9 cellular contexts compared by ENCODE assay signal in the genomic region with DNA sequence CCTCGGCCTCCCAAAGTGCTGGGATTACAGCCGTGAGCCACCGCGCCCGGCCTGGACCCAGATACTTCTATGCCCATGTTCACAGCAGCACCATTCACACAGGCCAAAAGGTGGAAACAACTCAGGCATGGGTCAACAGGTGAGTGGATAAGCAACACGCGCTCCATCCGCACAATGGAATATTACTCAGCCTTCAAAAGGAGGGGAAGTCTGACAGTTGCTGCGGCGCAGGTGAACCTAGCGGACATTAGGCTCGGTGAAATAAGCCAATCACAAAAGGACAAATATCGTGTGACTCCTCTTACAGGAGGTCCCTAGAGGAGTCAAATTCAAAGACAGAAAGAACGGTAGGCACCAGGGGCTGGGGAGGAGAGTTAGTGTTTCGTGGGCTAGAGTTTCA.
"Had no signal": no experiment of that assay in that cellular context is flagged by ENCODE, and none has a peak within 500 bp of the region (broad histone marks: within the 10 kb centered on the region; RNA-seq: fewer than 3 reads in every experiment).

No MANE protein-coding gene starts in this region.

- H3K4me3 ChIP-seq: GM23248, HAP-1 had no signal

- H3K36me3 ChIP-seq: HAP-1 had no signal

- ATAC-seq: HCT116 had no signal

- FAIRE-seq: HTR-8/SVneo had no signal

- DNase-seq: GM23248, GOT3, H7, IMR-90, KBM-7 had no signal

- H3K9me3 ChIP-seq: HAP-1 had no signal

- H3K27ac ChIP-seq: GM23248, KMS-11 had no signal
